In the genomic region with DNA sequence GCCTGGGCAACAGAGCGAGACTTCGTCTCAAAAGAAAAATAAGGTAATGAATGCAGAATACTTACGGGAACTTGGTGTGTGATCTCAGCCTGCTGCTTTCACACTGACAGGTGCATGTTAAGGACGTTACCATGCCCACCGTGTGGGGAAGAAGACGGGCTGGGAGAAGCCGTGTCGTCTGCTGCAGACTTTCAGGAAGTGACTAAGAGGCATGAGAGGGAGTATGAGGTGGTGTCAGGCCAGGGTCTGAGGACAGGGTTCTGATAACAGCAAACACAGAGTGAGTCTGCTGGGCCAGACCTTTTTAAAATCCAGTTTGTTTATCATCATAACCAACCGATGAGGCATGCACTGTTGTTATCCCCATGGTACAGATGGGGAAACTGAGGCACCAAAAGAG, we compare ENCODE assay signal across 1 cellular context.
TF ChIP-seq lines count a peak whose summit lies in the region.

No MANE protein-coding gene starts in this region.

TF ChIP-seq in GM23338, 12 proteins besides CTCF, POLR2A, EP300 and RAD21:
- TF ChIP-seq, protein P1, sequence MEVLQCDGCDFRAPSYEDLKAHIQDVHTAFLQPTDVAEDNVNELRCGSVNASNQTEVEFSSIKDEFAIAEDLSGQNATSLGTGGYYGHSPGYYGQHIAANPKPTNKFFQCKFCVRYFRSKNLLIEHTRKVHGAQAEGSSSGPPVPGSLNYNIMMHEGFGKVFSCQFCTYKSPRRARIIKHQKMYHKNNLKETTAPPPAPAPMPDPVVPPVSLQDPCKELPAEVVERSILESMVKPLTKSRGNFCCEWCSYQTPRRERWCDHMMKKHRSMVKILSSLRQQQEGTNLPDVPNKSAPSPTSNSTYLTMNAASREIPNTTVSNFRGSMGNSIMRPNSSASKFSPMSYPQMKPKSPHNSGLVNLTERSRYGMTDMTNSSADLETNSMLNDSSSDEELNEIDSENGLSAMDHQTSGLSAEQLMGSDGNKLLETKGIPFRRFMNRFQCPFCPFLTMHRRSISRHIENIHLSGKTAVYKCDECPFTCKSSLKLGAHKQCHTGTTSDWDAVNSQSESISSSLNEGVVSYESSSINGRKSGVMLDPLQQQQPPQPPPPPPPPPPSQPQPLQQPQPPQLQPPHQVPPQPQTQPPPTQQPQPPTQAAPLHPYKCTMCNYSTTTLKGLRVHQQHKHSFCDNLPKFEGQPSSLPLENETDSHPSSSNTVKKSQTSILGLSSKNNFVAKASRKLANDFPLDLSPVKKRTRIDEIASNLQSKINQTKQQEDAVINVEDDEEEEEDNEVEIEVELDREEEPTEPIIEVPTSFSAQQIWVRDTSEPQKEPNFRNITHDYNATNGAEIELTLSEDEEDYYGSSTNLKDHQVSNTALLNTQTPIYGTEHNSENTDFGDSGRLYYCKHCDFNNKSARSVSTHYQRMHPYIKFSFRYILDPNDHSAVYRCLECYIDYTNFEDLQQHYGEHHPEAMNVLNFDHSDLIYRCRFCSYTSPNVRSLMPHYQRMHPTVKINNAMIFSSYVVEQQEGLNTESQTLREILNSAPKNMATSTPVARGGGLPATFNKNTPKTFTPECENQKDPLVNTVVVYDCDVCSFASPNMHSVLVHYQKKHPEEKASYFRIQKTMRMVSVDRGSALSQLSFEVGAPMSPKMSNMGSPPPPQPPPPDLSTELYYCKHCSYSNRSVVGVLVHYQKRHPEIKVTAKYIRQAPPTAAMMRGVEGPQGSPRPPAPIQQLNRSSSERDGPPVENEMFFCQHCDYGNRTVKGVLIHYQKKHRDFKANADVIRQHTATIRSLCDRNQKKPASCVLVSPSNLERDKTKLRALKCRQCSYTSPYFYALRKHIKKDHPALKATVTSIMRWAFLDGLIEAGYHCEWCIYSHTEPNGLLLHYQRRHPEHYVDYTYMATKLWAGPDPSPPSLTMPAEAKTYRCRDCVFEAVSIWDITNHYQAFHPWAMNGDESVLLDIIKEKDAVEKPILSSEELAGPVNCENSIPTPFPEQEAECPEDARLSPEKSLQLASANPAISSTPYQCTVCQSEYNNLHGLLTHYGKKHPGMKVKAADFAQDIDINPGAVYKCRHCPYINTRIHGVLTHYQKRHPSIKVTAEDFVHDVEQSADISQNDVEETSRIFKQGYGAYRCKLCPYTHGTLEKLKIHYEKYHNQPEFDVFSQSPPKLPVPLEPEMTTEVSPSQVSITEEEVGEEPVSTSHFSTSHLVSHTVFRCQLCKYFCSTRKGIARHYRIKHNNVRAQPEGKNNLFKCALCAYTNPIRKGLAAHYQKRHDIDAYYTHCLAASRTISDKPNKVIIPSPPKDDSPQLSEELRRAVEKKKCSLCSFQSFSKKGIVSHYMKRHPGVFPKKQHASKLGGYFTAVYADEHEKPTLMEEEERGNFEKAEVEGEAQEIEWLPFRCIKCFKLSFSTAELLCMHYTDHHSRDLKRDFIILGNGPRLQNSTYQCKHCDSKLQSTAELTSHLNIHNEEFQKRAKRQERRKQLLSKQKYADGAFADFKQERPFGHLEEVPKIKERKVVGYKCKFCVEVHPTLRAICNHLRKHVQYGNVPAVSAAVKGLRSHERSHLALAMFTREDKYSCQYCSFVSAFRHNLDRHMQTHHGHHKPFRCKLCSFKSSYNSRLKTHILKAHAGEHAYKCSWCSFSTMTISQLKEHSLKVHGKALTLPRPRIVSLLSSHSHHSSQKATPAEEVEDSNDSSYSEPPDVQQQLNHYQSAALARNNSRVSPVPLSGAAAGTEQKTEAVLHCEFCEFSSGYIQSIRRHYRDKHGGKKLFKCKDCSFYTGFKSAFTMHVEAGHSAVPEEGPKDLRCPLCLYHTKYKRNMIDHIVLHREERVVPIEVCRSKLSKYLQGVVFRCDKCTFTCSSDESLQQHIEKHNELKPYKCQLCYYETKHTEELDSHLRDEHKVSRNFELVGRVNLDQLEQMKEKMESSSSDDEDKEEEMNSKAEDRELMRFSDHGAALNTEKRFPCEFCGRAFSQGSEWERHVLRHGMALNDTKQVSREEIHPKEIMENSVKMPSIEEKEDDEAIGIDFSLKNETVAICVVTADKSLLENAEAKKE (CRISPR knock-in tag; IDR thresholded peaks at IDR 0.05), result no peak
- TF ChIP-seq, protein P2, sequence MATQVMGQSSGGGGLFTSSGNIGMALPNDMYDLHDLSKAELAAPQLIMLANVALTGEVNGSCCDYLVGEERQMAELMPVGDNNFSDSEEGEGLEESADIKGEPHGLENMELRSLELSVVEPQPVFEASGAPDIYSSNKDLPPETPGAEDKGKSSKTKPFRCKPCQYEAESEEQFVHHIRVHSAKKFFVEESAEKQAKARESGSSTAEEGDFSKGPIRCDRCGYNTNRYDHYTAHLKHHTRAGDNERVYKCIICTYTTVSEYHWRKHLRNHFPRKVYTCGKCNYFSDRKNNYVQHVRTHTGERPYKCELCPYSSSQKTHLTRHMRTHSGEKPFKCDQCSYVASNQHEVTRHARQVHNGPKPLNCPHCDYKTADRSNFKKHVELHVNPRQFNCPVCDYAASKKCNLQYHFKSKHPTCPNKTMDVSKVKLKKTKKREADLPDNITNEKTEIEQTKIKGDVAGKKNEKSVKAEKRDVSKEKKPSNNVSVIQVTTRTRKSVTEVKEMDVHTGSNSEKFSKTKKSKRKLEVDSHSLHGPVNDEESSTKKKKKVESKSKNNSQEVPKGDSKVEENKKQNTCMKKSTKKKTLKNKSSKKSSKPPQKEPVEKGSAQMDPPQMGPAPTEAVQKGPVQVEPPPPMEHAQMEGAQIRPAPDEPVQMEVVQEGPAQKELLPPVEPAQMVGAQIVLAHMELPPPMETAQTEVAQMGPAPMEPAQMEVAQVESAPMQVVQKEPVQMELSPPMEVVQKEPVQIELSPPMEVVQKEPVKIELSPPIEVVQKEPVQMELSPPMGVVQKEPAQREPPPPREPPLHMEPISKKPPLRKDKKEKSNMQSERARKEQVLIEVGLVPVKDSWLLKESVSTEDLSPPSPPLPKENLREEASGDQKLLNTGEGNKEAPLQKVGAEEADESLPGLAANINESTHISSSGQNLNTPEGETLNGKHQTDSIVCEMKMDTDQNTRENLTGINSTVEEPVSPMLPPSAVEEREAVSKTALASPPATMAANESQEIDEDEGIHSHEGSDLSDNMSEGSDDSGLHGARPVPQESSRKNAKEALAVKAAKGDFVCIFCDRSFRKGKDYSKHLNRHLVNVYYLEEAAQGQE (IDR thresholded peaks at IDR 0.05; ENCODE audit: unreplicated experiment), result no peak
- no peak for TF ChIP-seq CREB1 (CRISPR knock-in tag; IDR thresholded peaks at IDR 0.05; ENCODE audit: low read depth)
- TF ChIP-seq ZNF331 (CRISPR knock-in tag; IDR thresholded peaks at IDR 0.05; ENCODE audit: low read depth), result no peak
- TF ChIP-seq EZH2phosphoT487 (IDR thresholded peaks at IDR 0.05; ENCODE audit: unreplicated experiment), result no peak
- TF ChIP-seq POLR2AphosphoS5 (IDR thresholded peaks at IDR 0.05; ENCODE audit: low read depth), result no peak
- no peak for TF ChIP-seq EZH2 (IDR thresholded peaks at IDR 0.05; ENCODE audit: low read depth, unreplicated experiment)
- TF ChIP-seq JUNB (IDR thresholded peaks at IDR 0.05; ENCODE audit: unreplicated experiment), result no peak
- TF ChIP-seq, protein P3, sequence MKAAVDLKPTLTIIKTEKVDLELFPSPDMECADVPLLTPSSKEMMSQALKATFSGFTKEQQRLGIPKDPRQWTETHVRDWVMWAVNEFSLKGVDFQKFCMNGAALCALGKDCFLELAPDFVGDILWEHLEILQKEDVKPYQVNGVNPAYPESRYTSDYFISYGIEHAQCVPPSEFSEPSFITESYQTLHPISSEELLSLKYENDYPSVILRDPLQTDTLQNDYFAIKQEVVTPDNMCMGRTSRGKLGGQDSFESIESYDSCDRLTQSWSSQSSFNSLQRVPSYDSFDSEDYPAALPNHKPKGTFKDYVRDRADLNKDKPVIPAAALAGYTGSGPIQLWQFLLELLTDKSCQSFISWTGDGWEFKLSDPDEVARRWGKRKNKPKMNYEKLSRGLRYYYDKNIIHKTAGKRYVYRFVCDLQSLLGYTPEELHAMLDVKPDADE (IDR thresholded peaks at IDR 0.05), result no peak
- no peak for TF ChIP-seq NANOG (IDR thresholded peaks at IDR 0.05; ENCODE audit: borderline replicate concordance)
- no peak for TF ChIP-seq STAT1 (IDR thresholded peaks at IDR 0.05; ENCODE audit: unreplicated experiment)
- no peak for TF ChIP-seq ZNF114 (CRISPR knock-in tag; IDR thresholded peaks at IDR 0.05)
TF ChIP-seq in GM23338: peak in this region for 0.
